Comparison of ENCODE assay signal across 15 cellular contexts in the genomic region with DNA sequence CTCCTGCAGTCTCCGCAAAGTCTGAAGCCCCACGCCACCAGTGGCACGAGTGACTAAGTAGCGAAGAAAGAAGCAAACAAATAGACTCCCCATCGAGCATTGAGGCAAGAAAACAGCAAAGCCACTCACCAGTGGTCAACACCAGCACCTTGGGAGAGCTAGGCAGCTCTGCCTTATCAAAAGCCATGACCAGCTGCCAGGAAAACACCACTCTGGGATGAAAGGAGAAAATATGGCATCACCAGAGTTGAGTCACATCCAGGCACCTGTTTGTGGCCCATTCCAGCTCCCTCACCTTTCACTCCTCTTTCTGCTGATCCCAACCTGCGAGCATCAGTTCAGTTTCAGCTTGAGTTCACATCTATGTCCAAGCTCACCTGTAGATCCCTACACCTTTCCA. TPM values are rescaled to one million over a fixed set of nuclear protein-coding genes. Genes with fewer than 3 reads are reported as not detected.
DNase-seq lines count a peak whose midpoint lies in the region; ATAC-seq and TF ChIP-seq lines count a peak whose summit lies in the region.
"Had no signal": no experiment of that assay in that cellular context is flagged by ENCODE, and none has a peak within 500 bp of the region (broad histone marks: within the 10 kb centered on the region; RNA-seq: fewer than 3 reads in every experiment).

No MANE protein-coding gene starts in this region.

- H3K36me3 Mint-ChIP-seq in T-helper 2 cell treated with Interferon-gamma antibody and Interleukin-4, amounts not matched to agents 5 μg/mL and 100 μg/mL, for 36 hours (ENCODE audit: low read depth) = peaks cover 2% of the 10 kb centered on the region
- H3K36me3 Mint-ChIP-seq in natural killer cell treated with Interleukin-12 subunit alpha and Interleukin-12 subunit beta and Interleukin-15 and Interleukin-18, amount 100 ng/mL, for 72 hours = no peaks in the 10 kb centered on the region
- peaks cover 0 to 3% (median 0%) of the 10 kb centered on the region in 3 experiments; a peak in 1 of 7 replicates for H3K36me3 Mint-ChIP-seq in H9 (ENCODE audit: insufficient read depth in 1 of 3, low read depth in 3 of 3)

- intact Hi-C loops in adrenal gland (cut with DNase I) = no loop called here

- DNase-seq in T-helper 2 cell treated with Interferon-gamma antibody and Interleukin-4, amounts not matched to agents 5 μg/mL and 100 μg/mL, for 36 hours (ENCODE audit: low spot score) = no peak
- DNase-seq in T-helper 2 cell (no peak), LHCN-M2 (ENCODE audit: low read depth) (peak; percentile 64), adrenal gland (peak in 3 of 7 donors; percentile 19 to 42 (median 20)), H9 (no peak), NAMALWA (ENCODE audit: low spot score) (no peak)
- DNase-seq in natural killer cell treated with Interleukin-12 subunit alpha and Interleukin-12 subunit beta and Interleukin-15 and Interleukin-18, amount 100 ng/mL, for 72 hours (ENCODE audit: low spot score) = no peak
- DNase-seq: NCI-H748 treated with DMSO at 0.1 percent for 48 hours, T1000 had no signal

- no peak overlapping the region for H2BK5ac ChIP-seq in H9 (ENCODE audit: insufficient read length, low read length)

- no peak overlapping the region for H3K9ac ChIP-seq in H9 (ENCODE audit: extremely low read depth, insufficient read length, low read length)

- no peak overlapping the region for H3K4me3 ChIP-seq in adrenal gland
- H3K4me3 ChIP-seq: suprapubic skin had no signal

- no peak overlapping the region for H3K23ac ChIP-seq in H9 (ENCODE audit: insufficient read length, low read depth, low read length)

- peak overlapping the region; percentile 88 for H3K27ac Mint-ChIP-seq in T-helper 2 cell treated with Interferon-gamma antibody and Interleukin-4, amounts not matched to agents 5 μg/mL and 100 μg/mL, for 36 hours
- no peak overlapping the region for H3K27ac Mint-ChIP-seq in natural killer cell treated with Interleukin-12 subunit alpha and Interleukin-12 subunit beta and Interleukin-15 and Interleukin-18, amount 100 ng/mL, for 72 hours
- H3K27ac Mint-ChIP-seq in H9 = no peak overlapping the region
- H3K27ac Mint-ChIP-seq: activated T-cell treated with anti-CD3 and anti-CD28 coated beads, Interleukin-2, amount 50 U/mL, for 72 hours had no signal

- H3K27me3 ChIP-seq in adrenal gland (no peaks in the 10 kb centered on the region), H9 (ENCODE audit: insufficient read depth, low read length) (no peaks in the 10 kb centered on the region)
- H3K27me3 ChIP-seq: suprapubic skin had no signal

- no peak overlapping the region for H2AFZ ChIP-seq in H9 (ENCODE audit: low read length)

- no peak overlapping the region for H2BK12ac ChIP-seq in H9 (ENCODE audit: insufficient read length, low read depth, low read length)

- no peak overlapping the region for H2AK5ac ChIP-seq in H9 (ENCODE audit: insufficient read length, low read length)

- H2BK20ac ChIP-seq in H9 (ENCODE audit: low read depth, low read length, poor library complexity, severe bottlenecking) = no peak overlapping the region

- H3K23me2 ChIP-seq in H9 (ENCODE audit: insufficient read length, low read depth, low read length, poor library complexity, severe bottlenecking) = no peaks in the 10 kb centered on the region

- no peaks in the 10 kb centered on the region for H4K20me1 ChIP-seq in H9 (ENCODE audit: control insufficient read depth, insufficient read depth, insufficient read length)

- H4K8ac ChIP-seq in H9 (replicated peaks; ENCODE audit: insufficient read length, low read depth, low read length) = no peak overlapping the region

- no peak for ATAC-seq in natural killer cell treated with Interleukin-12 subunit alpha and Interleukin-12 subunit beta and Interleukin-15 and Interleukin-18, amount 100 ng/mL, for 72 hours
- ATAC-seq in HG03439 (IDR thresholded peaks at IDR 0.05; ENCODE audit: unreplicated experiment) = no peak

- H3K9me3 Mint-ChIP-seq in T-helper 2 cell treated with Interferon-gamma antibody and Interleukin-4, amounts not matched to agents 5 μg/mL and 100 μg/mL, for 36 hours = no peaks in the 10 kb centered on the region
- H3K9me3 Mint-ChIP-seq in natural killer cell treated with Interleukin-12 subunit alpha and Interleukin-12 subunit beta and Interleukin-15 and Interleukin-18, amount 100 ng/mL, for 72 hours = no peaks in the 10 kb centered on the region
- H3K9me3 Mint-ChIP-seq in H9 = no peaks in the 10 kb centered on the region
- H3K9me3 Mint-ChIP-seq: activated T-cell treated with anti-CD3 and anti-CD28 coated beads, Interleukin-2, amount 50 U/mL, for 72 hours; nephron had no signal

- no peak overlapping the region for H3K4ac ChIP-seq in H9 (ENCODE audit: low read depth, low read length)

- H3K36me3 ChIP-seq in adrenal gland (replicated peaks in 1 of 2) = no peaks in the 10 kb centered on the region
- H3K36me3 ChIP-seq: suprapubic skin had no signal

- H2BK120ac ChIP-seq in H9 (ENCODE audit: low read depth, low read length, poor library complexity, severe bottlenecking) = no peak overlapping the region

- H3K4me1 Mint-ChIP-seq in T-helper 2 cell treated with Interferon-gamma antibody and Interleukin-4, amounts not matched to agents 5 μg/mL and 100 μg/mL, for 36 hours (ENCODE audit: low read depth) = peaks cover 28% of the 10 kb centered on the region
- peaks cover 35 to 50% of the 10 kb centered on the region in 2 donors for H3K4me1 Mint-ChIP-seq in natural killer cell treated with Interleukin-12 subunit alpha and Interleukin-12 subunit beta and Interleukin-15 and Interleukin-18, amount 100 ng/mL, for 72 hours (ENCODE audit: low read depth in 2 of 2)
- peaks cover 12 to 17% of the 10 kb centered on the region in 2 experiments for H3K4me1 Mint-ChIP-seq in H9

- H3K79me2 ChIP-seq in H9 (ENCODE audit: insufficient read depth, low read length) = no peaks in the 10 kb centered on the region

- peak overlapping the region in 4 of 5 donors; percentile 11 to 71 (median 56) for H3K27ac ChIP-seq in adrenal gland
- no peak overlapping the region for H3K27ac ChIP-seq in H9 (ENCODE audit: insufficient read length, low read depth, low read length)
- H3K27ac ChIP-seq: suprapubic skin had no signal

- no peak overlapping the region for H3T11ph ChIP-seq in H9 (ENCODE audit: low read length)

- no peak overlapping the region for H3K4me2 ChIP-seq in H9 (ENCODE audit: insufficient read depth, insufficient read length, low read length)

- no peak overlapping the region for H3K14ac ChIP-seq in H9 (ENCODE audit: insufficient read depth, low read length)

- no peak overlapping the region for H2BK15ac ChIP-seq in H9 (ENCODE audit: low read depth, low read length)

- peak overlapping the region; percentile 73 for H3K4me3 Mint-ChIP-seq in T-helper 2 cell treated with Interferon-gamma antibody and Interleukin-4, amounts not matched to agents 5 μg/mL and 100 μg/mL, for 36 hours
- peak overlapping the region; percentile 20 for H3K4me3 Mint-ChIP-seq in natural killer cell treated with Interleukin-12 subunit alpha and Interleukin-12 subunit beta and Interleukin-15 and Interleukin-18, amount 100 ng/mL, for 72 hours
- H3K4me3 Mint-ChIP-seq in H9 = no peak overlapping the region
- H3K4me3 Mint-ChIP-seq: nephron had no signal

- no peak overlapping the region for H3K18ac ChIP-seq in H9 (ENCODE audit: insufficient read length, low read depth, low read length)

- H3K9me3 ChIP-seq in adrenal gland (replicated peaks in 1 of 3) = no peaks in the 10 kb centered on the region
- no peaks in the 10 kb centered on the region for H3K9me3 ChIP-seq in H9 (ENCODE audit: control insufficient read depth, low read depth, low read length)
- H3K9me3 ChIP-seq: suprapubic skin had no signal

- WGBS in adrenal gland, 4 donors = 93 to 97% (median 95%) methylated on average over 6 of the region's 6 CpGs
- no CpG with 5 or more reads among the region's 6 CpGs for WGBS in H9 (ENCODE audit: extremely low coverage, insufficient read length, low lambda C conversion rate)

- H3K79me1 ChIP-seq in H9 (ENCODE audit: insufficient read depth, low read depth, low read length, poor library complexity, severe bottlenecking) = no peaks in the 10 kb centered on the region

- no peaks in the 10 kb centered on the region for H3K27me3 Mint-ChIP-seq in T-helper 2 cell treated with Interferon-gamma antibody and Interleukin-4, amounts not matched to agents 5 μg/mL and 100 μg/mL, for 36 hours (ENCODE audit: low read depth)
- H3K27me3 Mint-ChIP-seq in natural killer cell treated with Interleukin-12 subunit alpha and Interleukin-12 subunit beta and Interleukin-15 and Interleukin-18, amount 100 ng/mL, for 72 hours = peaks cover 0 to 8% of the 10 kb centered on the region in 2 donors
- H3K27me3 Mint-ChIP-seq in H9 (ENCODE audit: low read depth) = peaks cover 6% of the 10 kb centered on the region

- H3K4me1 ChIP-seq in adrenal gland (replicated peaks in 1 of 2) (peaks cover 22 to 28% of the 10 kb centered on the region in 2 donors), H9 (ENCODE audit: insufficient read depth, low read length) (0 out of 2 replicates have a peak, but pooled peaks cover 2% of the 10 kb centered on the region)

- TF ChIP-seq CTCF in adrenal gland (IDR thresholded peaks at IDR 0.05) (no peak), H9 (conservative IDR thresholded peaks at IDR 0.05) (no peak)

- H3K56ac ChIP-seq in H9 (ENCODE audit: insufficient read length, low read depth, low read length) = no peak overlapping the region

- no peak overlapping the region for H4K5ac ChIP-seq in H9 (ENCODE audit: insufficient read length, low read depth, low read length)

- no peak for TF ChIP-seq POLR2A in adrenal gland (IDR thresholded peaks at IDR 0.05)

- H4K91ac ChIP-seq in H9 (ENCODE audit: insufficient read length, low read depth, low read length) = no peak overlapping the region

RNA-seq across cellular contexts. Expression of a gene that starts 17.2 kb away (rescaled TPM):
- total RNA-seq in LHCN-M2 (2014; rRNA removed) = 0.13 and 0.69 TPM in 2 replicates
- 1.1 TPM for polyA plus RNA-seq in LHCN-M2 (2012)
- 1 to 10 TPM; 1.8 to 7.5 (median 3.6) TPM for total RNA-seq in adrenal gland
- 1 to 10 TPM; 3.4 to 3.9 (median 3.5) TPM for polyA plus RNA-seq in adrenal gland
- under 1 TPM; 0.31 to 0.98 TPM for total RNA-seq in natural killer cell treated with Interleukin-12 subunit alpha and Interleukin-12 subunit beta and Interleukin-15 and Interleukin-18, amount 100 ng/mL, for 72 hours
- total RNA-seq in H9 (2021) = not detected in 2 replicates

RNA-seq across cellular contexts. Expression of a gene that starts 29.4 kb away (rescaled TPM):
- total RNA-seq in LHCN-M2 (2014; rRNA removed) (not detected in 2 replicates), adrenal gland (under 1 TPM in 1 of 8 donors, not detected in 7; 0.21 TPM), H9 (2021) (not detected in 2 replicates)
- polyA plus RNA-seq in LHCN-M2 (2012) = 0.26 TPM
- polyA plus RNA-seq in adrenal gland = under 1 TPM; 0.10 to 0.48 (median 0.35) TPM
- under 1 TPM; 0.31 to 0.33 TPM for total RNA-seq in natural killer cell treated with Interleukin-12 subunit alpha and Interleukin-12 subunit beta and Interleukin-15 and Interleukin-18, amount 100 ng/mL, for 72 hours
- total RNA-seq: Calu3, HT-29, suprapubic skin had no signal

Comparison
In these comparisons a context has a peak if more than half of its experiments do, and no peak if none do; other contexts are left out.
1. H3K4me3 Mint-ChIP-seq: peak in T-helper 2 cell treated with Interferon-gamma antibody and Interleukin-4, amounts not matched to agents 5 μg/mL and 100 μg/mL, for 36 hours (single experiment) and natural killer cell treated with Interleukin-12 subunit alpha and Interleukin-12 subunit beta and Interleukin-15 and Interleukin-18, amount 100 ng/mL, for 72 hours (single experiment); none in H9 (0 of 2).